1 cellular context compared by ENCODE assay signal in genomic region chr10:36269222-36269621, GRCh38.
TF ChIP-seq lines count a peak whose summit lies in the region.

No MANE protein-coding gene starts in this region.

TF ChIP-seq in GM23338, 12 proteins besides CTCF, POLR2A, EP300 and RAD21 (continued from another document):
- TF ChIP-seq ZNF462 (CRISPR knock-in tag; IDR thresholded peaks at IDR 0.05) = no peak
- no peak for TF ChIP-seq ZNF331 (CRISPR knock-in tag; IDR thresholded peaks at IDR 0.05; ENCODE audit: low read depth)
- TF ChIP-seq NANOG (IDR thresholded peaks at IDR 0.05; ENCODE audit: borderline replicate concordance) = no peak
- no peak for TF ChIP-seq STAT1 (IDR thresholded peaks at IDR 0.05; ENCODE audit: unreplicated experiment)
- TF ChIP-seq ZNF114 (CRISPR knock-in tag; IDR thresholded peaks at IDR 0.05) = no peak
- no peak for TF ChIP-seq POLR2AphosphoS5 (IDR thresholded peaks at IDR 0.05; ENCODE audit: low read depth)
- TF ChIP-seq EZH2phosphoT487 (IDR thresholded peaks at IDR 0.05; ENCODE audit: unreplicated experiment) = no peak
- TF ChIP-seq ETS1 (IDR thresholded peaks at IDR 0.05) = no peak
